ENCODE assay signal across 8 cellular contexts in the genomic region with DNA sequence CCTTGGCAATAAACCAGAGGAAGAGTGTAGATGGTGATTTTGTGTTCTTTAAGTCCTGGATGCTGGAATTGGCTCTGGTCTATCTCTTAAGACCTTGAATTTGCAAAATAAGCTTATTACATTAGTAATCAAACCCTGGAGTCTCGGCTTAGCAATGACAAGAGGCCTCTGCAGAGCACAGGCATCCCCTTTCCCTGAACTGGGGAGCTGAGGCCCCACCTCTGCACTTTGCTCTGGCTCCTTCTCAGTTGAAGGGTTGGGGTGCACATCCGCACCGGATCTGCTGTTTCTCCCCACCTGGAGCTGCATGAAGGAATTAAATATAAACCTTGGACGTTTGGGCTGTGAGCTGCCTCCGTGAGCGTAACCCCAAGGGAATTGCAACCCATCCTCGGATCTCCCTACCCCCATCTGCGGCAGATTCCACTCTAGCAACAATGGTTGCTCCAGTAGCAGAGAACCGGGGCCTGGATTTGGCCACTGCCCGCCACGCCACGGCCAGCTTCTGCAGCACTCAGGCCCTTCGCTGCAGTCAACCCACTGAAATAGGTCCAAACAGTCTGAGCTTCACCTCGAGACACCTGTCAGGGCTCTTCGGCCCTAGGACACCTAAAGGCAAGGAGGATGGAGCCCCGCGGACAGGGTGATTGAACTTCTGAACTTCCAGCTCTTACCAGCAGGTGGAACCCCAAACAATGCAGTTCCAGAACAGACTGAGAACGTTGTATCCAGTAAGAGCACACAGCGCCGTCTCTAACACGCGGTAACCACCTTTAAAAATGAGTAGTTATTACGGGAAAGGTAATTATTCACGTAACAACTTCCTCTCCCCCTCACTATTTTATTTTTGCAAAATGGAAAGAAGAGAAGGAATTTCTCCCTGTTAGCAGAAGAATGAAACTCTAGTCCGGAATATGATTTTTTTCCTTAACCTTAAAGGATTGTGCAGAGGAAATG. TPM values are rescaled to one million over a fixed set of nuclear protein-coding genes. Genes with fewer than 3 reads are reported as not detected.
DNase-seq lines count a peak whose midpoint lies in the region; ATAC-seq and TF ChIP-seq lines count a peak whose summit lies in the region.

No MANE protein-coding gene starts in this region.

- H3K4me1 ChIP-seq in adrenal gland (replicated peaks in 1 of 2) = peaks cover 0 to 5% of the 10 kb centered on the region in 2 donors

- H3K27me3 ChIP-seq in adrenal gland = no peaks in the 10 kb centered on the region

- no peaks in the 10 kb centered on the region for H3K9me3 ChIP-seq in adrenal gland (replicated peaks in 1 of 3)

- DNase-seq in NCI-H128 (lab: John Stamatoyannopoulos, UW; ENCODE audit: unreplicated experiment) (peak; percentile 63), T follicular helper cell (ENCODE audit: low read depth) (peak; percentile 50), adrenal gland (peak; percentile 59 to 88 (median 76)), left ventricle myocardium superior (peak; percentile 39), retinal pigment epithelial cell (ENCODE audit: low read depth) (peak; percentile 46)

- 18 to 25% (median 21%) methylated on average over 11 to 25 of the region's 25 CpGs for WGBS in adrenal gland, 4 donors

- peak; percentile 68 for ATAC-seq in HG02610 (IDR thresholded peaks at IDR 0.05; ENCODE audit: unreplicated experiment)
- peak; percentile 98 for ATAC-seq in left ventricle myocardium superior
- ATAC-seq in HG03469 (IDR thresholded peaks at IDR 0.05; ENCODE audit: unreplicated experiment) = no peak

- no peak overlapping the region for H3K4me3 ChIP-seq in adrenal gland
- peak overlapping the region; percentile 33 for H3K4me3 ChIP-seq in retinal pigment epithelial cell (ENCODE audit: low read length)

- TF ChIP-seq CTCF in GM12872 (IDR thresholded peaks at IDR 0.05; ENCODE audit: insufficient read depth, low read depth, low read length) (peak; percentile 84), adrenal gland (IDR thresholded peaks at IDR 0.05) (peak; percentile 72 to 87 (median 78)), retinal pigment epithelial cell (conservative IDR thresholded peaks at IDR 0.05; ENCODE audit: low read depth, low read length) (peak; percentile 84)

- TF ChIP-seq POLR2A in adrenal gland (IDR thresholded peaks at IDR 0.05) = no peak

- no peak overlapping the region for H3K27ac ChIP-seq in adrenal gland

- no peaks in the 10 kb centered on the region for H3K36me3 ChIP-seq in adrenal gland (replicated peaks in 1 of 2)

- intact Hi-C loops in adrenal gland (cut with DNase I) (loop anchor here (5.0 to 10.0 kb wide), 3 partner anchors 48 to 176 kb away; no protein-coding TSS in a partner anchor), left ventricle myocardium superior (cut with micrococcal nuclease) (no loop called here)

RNA-seq across cellular contexts. Expression of a gene that starts 54.8 kb away (rescaled TPM):
- total RNA-seq in adrenal gland (100 to 1,000 TPM; 101 to 174 (median 155) TPM), left ventricle myocardium superior (116 TPM)
- polyA plus RNA-seq in adrenal gland = 100 to 1,000 TPM in 1 of 3 donors, 10 to 100 TPM in 2; 42.4 to 202 (median 51.4) TPM
